ENCODE assay signal across 13 cellular contexts in genomic region chr14:58353516-58354299, GRCh38. TPM values are rescaled to one million over a fixed set of nuclear protein-coding genes. Genes with fewer than 3 reads are reported as not detected.
A peak's percentile ranks its signal among the peaks of the same experiment; 100 is the strongest.
DNase-seq lines count a peak whose midpoint lies in the region; ATAC-seq and TF ChIP-seq lines count a peak whose summit lies in the region.
"Had no signal": no experiment of that assay in that cellular context is flagged by ENCODE, and none has a peak within 500 bp of the region (broad histone marks: within the 10 kb centered on the region; RNA-seq: fewer than 3 reads in every experiment).

No MANE protein-coding gene starts in this region.

- H3K36me3 Mint-ChIP-seq in naive B cell: peaks cover 22 to 24% of the 10 kb centered on the region in 2 donors

- ATAC-seq in naive B cell (ENCODE audit: low read depth in 2 of 2): no peak
- no peak for ATAC-seq in GM18870 (IDR thresholded peaks at IDR 0.05; ENCODE audit: unreplicated experiment)
- ATAC-seq in GM21526 (IDR thresholded peaks at IDR 0.05; ENCODE audit: low FRiP score, unreplicated experiment): no peak

- peak overlapping the region in 3 of 8 donors; percentile 17 to 37 (median 35) for H3K4me3 Mint-ChIP-seq in naive B cell

- no peak for TF ChIP-seq CTCF in AG10803 (conservative IDR thresholded peaks at IDR 0.05; ENCODE audit: low read length)

- no peaks in the 10 kb centered on the region for H3K9me3 Mint-ChIP-seq in naive B cell

- DNase-seq in AG10803 (ENCODE audit: low read depth): peak; percentile 1
- DNase-seq in HT1080 (ENCODE audit: low read depth): peak; percentile 31
- DNase-seq in T47D (ENCODE audit: low read depth in 1 of 2, low spot score in 1 of 2): peak; percentile 18 to 47
- DNase-seq in naive B cell: no peak
- no peak for DNase-seq in DMS 273 treated with DMSO at 0.1 percent for 48 hours (lab: John Stamatoyannopoulos, UW)
- no peak for DNase-seq in NCI-H510A treated with DMSO at 0.1 percent for 48 hours (lab: John Stamatoyannopoulos, UW)
- DNase-seq: activated effector memory CD4-positive, alpha-beta T cell treated with anti-CD3 and anti-CD28 coated beads, Interleukin-2, amount 50 U/mL, for 16 hours; foreskin melanocyte; GF-D8; NCI-H1436 had no signal

- H3K27ac Mint-ChIP-seq in naive B cell: peak overlapping the region; percentile 0 to 85 (median 64)

- peak overlapping the region; percentile 7 for H3K4me3 ChIP-seq in AG10803 (ENCODE audit: low read length)

- peaks cover 7 to 14% (median 9%) of the 10 kb centered on the region in 3 donors for H3K4me1 Mint-ChIP-seq in naive B cell

- in situ Hi-C loops in T47D (cut with HindIII; ENCODE audit: low pct_unique_long_range_greater_than_20kb, low sequenced_read_pairs): no loop called here

- no peaks in the 10 kb centered on the region for H3K27me3 Mint-ChIP-seq in naive B cell

RNA-seq across cellular contexts. Expression of gene TOMM20L, which starts 42.0 kb away (rescaled TPM):
- not detected in 2 replicates for total RNA-seq in HT1080 (2014; rRNA removed; shearing (Covaris generic))
- polyA plus RNA-seq in HT1080 (2015; cell fraction: cytosol; rRNA removed): not detected in 2 replicates
- not detected in 2 replicates for polyA plus RNA-seq in HT1080 (2015; cell fraction: nucleus; rRNA removed)
- not detected for polyA plus RNA-seq in naive B cell (ENCODE audit: low read depth in 6 of 6)
- total RNA-seq: posterior vena cava had no signal

RNA-seq across cellular contexts. Expression of gene ARID4A, which starts 55.4 kb away (rescaled TPM):
- total RNA-seq in HT1080 (2014; rRNA removed; shearing (Covaris generic)): 1.7 and 5.0 TPM in 2 replicates
- 2.7 and 3.9 TPM in 2 replicates for polyA plus RNA-seq in HT1080 (2015; cell fraction: cytosol; rRNA removed)
- polyA plus RNA-seq in HT1080 (2015; cell fraction: nucleus; rRNA removed): 10.8 and 11.1 TPM in 2 replicates
- 10 to 100 TPM; 24.1 to 52.4 (median 32.9) TPM for polyA plus RNA-seq in naive B cell (ENCODE audit: low read depth in 6 of 6)

Comparison
In these comparisons a context has a peak if more than half of its experiments do, and no peak if none do; other contexts are left out.
1. DNase-seq: peak in AG10803 (single experiment), HT1080 (single experiment) and T47D (2 of 2); none in naive B cell (single experiment), DMS 273 treated with DMSO at 0.1 percent for 48 hours (single experiment) and NCI-H510A treated with DMSO at 0.1 percent for 48 hours (single experiment).